1 cellular context compared by ENCODE assay signal in the genomic region with DNA sequence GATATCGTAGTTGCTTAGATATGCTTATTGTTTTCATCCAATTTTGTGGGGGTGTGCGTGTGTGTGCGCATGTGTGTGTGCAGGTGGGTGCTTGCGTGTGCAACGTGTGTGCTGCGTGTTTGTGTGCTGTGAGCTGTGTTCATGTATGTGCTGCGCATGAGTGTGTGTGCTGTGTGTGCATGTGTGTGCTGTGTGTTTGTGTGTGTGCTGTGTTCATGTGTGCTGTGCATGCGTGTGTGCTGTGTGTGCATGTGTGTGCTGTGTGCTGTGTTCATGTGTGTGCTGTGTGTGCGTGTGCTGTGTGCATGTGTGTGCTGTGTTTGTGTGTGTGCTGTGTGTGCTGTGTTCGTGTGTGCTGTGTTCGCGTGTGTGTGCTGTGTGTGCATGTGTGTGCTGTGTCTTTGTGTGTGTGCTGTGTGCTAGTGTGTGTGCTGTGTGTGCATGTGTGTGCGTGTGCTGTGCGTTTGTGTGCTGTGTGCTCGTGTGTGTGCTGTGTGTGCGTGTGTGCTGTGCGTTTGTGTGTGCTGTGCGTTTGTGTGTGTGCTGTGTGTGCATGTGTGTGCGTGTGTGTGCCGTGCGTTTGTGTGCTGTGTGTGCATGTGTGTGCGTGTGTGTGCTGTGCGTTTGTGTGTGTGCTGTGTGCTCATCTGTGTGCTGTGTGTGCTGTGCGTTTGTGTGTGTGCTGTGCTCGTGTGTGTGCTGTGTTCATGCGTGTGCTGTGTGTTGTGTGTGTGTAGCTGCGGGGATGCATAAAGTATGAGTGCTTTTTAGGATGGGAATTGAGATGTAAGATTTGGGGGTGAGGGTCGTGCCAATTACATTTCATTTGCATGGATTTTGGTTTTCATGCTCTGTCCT.
TF ChIP-seq lines count a peak whose summit lies in the region.

No MANE protein-coding gene starts in this region.

TF ChIP-seq in HepG2, 621 proteins besides CTCF, POLR2A, EP300 and RAD21 (continued from another document and continues in another):
- peak; percentile 64 for TF ChIP-seq SKIL (CRISPR knock-in tag; IDR thresholded peaks at IDR 0.05; ENCODE audit: borderline replicate concordance)
- TF ChIP-seq JUNB (CRISPR knock-in tag; IDR thresholded peaks at IDR 0.05; ENCODE audit: borderline replicate concordance): peak; percentile 77
- TF ChIP-seq ZNF280D (CRISPR knock-in tag; IDR thresholded peaks at IDR 0.05): no peak
- no peak for TF ChIP-seq STAT5B (CRISPR knock-in tag; IDR thresholded peaks at IDR 0.05)
- no peak for TF ChIP-seq ZBTB33 (CRISPR knock-in tag; IDR thresholded peaks at IDR 0.05)
- TF ChIP-seq ATF5 (CRISPR knock-in tag; IDR thresholded peaks at IDR 0.05; ENCODE audit: low read depth): no peak
- TF ChIP-seq ZNF512 (CRISPR knock-in tag; IDR thresholded peaks at IDR 0.05): peak; percentile 76; the same call in 1 of the 2 replicates
- TF ChIP-seq, protein P1, sequence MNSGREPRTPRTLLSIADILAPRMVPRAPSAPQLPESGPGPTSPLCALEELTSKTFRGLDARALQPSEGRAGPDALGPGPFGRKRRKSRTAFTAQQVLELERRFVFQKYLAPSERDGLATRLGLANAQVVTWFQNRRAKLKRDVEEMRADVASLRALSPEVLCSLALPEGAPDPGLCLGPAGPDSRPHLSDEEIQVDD (CRISPR knock-in tag; IDR thresholded peaks at IDR 0.05; ENCODE audit: borderline replicate concordance): peak; percentile 85; the same call in 1 of the 2 replicates
- no peak for TF ChIP-seq ZNF367 (CRISPR knock-in tag; IDR thresholded peaks at IDR 0.05; ENCODE audit: borderline replicate concordance)
- TF ChIP-seq SIX1 (CRISPR knock-in tag; IDR thresholded peaks at IDR 0.05; ENCODE audit: borderline replicate concordance): no peak
- TF ChIP-seq KLF16 (CRISPR knock-in tag; IDR thresholded peaks at IDR 0.05): 0 out of 4 replicates have a peak, but pooled peaks of 1 of the 2 experiments have one; percentile 23
- peak; percentile 31; the same call in 1 of the 2 replicates for TF ChIP-seq PAXIP1 (CRISPR knock-in tag; conservative IDR thresholded peaks at IDR 0.05)
- TF ChIP-seq ZZZ3 (CRISPR knock-in tag; IDR thresholded peaks at IDR 0.05; ENCODE audit: borderline replicate concordance): no peak
- TF ChIP-seq, protein P2, sequence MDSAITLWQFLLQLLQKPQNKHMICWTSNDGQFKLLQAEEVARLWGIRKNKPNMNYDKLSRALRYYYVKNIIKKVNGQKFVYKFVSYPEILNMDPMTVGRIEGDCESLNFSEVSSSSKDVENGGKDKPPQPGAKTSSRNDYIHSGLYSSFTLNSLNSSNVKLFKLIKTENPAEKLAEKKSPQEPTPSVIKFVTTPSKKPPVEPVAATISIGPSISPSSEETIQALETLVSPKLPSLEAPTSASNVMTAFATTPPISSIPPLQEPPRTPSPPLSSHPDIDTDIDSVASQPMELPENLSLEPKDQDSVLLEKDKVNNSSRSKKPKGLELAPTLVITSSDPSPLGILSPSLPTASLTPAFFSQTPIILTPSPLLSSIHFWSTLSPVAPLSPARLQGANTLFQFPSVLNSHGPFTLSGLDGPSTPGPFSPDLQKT (CRISPR knock-in tag; IDR thresholded peaks at IDR 0.05; ENCODE audit: borderline replicate concordance): no peak
- TF ChIP-seq NR1H2 (CRISPR knock-in tag; IDR thresholded peaks at IDR 0.05; ENCODE audit: borderline replicate concordance, low read depth): no peak
- no peak for TF ChIP-seq ZNF674 (CRISPR knock-in tag; IDR thresholded peaks at IDR 0.05; ENCODE audit: low read depth)
- TF ChIP-seq, protein P3, sequence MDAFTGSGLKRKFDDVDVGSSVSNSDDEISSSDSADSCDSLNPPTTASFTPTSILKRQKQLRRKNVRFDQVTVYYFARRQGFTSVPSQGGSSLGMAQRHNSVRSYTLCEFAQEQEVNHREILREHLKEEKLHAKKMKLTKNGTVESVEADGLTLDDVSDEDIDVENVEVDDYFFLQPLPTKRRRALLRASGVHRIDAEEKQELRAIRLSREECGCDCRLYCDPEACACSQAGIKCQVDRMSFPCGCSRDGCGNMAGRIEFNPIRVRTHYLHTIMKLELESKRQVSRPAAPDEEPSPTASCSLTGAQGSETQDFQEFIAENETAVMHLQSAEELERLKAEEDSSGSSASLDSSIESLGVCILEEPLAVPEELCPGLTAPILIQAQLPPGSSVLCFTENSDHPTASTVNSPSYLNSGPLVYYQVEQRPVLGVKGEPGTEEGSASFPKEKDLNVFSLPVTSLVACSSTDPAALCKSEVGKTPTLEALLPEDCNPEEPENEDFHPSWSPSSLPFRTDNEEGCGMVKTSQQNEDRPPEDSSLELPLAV (CRISPR knock-in tag; conservative IDR thresholded peaks at IDR 0.05; ENCODE audit: low read depth): peak; percentile 4; the same call in 1 of the 2 replicates
- TF ChIP-seq AHR (CRISPR knock-in tag; IDR thresholded peaks at IDR 0.05): no peak
- TF ChIP-seq CENPBD1 (CRISPR knock-in tag; IDR thresholded peaks at IDR 0.05; ENCODE audit: borderline replicate concordance, low read depth): no peak
- TF ChIP-seq ZNF816 (CRISPR knock-in tag; IDR thresholded peaks at IDR 0.05; ENCODE audit: borderline replicate concordance): peak; percentile 65; the same call in 1 of the 2 replicates
- TF ChIP-seq ZNF598 (CRISPR knock-in tag; IDR thresholded peaks at IDR 0.05; ENCODE audit: borderline replicate concordance): 0 out of 2 replicates have a peak, but pooled peaks have one; percentile 16
- TF ChIP-seq PHF21A (CRISPR knock-in tag; IDR thresholded peaks at IDR 0.05): no peak
- TF ChIP-seq SIN3B (IDR thresholded peaks at IDR 0.05; ENCODE audit: low read length): no peak
- TF ChIP-seq HNF1B (CRISPR knock-in tag; IDR thresholded peaks at IDR 0.05): peak; percentile 79; the same call in 1 of the 2 replicates
- TF ChIP-seq ZNF282 (IDR thresholded peaks at IDR 0.05; ENCODE audit: partially characterized antibody): peak; percentile 47
- TF ChIP-seq JUND (CRISPR knock-in tag; IDR thresholded peaks at IDR 0.05): peak; percentile 38; the same call in 1 of the 2 replicates
- TF ChIP-seq ZUFSP (CRISPR knock-in tag; IDR thresholded peaks at IDR 0.05; ENCODE audit: borderline replicate concordance): no peak
